Comparison of ENCODE assay signal across 32 cellular contexts in the genomic region with DNA sequence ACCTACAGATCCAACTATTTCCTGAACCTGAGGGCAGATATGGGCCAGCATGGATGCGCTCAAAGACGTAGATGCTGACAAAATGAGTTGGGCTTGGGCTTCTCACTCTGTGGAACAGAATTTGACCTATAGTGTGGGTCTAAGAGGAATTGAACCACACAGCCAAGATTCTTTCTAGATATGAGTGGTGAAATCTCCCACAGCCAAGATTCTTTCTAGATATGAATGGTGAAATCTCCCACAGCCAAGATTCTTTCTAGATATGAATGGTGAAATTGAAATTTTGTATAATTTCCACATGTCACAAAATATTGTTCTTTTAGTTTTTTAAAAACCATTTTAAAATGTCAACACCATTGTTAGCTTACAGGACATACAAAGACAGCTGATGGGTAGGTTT.
DNase-seq lines count a peak whose midpoint lies in the region; ATAC-seq and TF ChIP-seq lines count a peak whose summit lies in the region.
"Had no signal": no experiment of that assay in that cellular context is flagged by ENCODE, and none has a peak within 500 bp of the region (broad histone marks: within the 10 kb centered on the region; RNA-seq: fewer than 3 reads in every experiment).

No MANE protein-coding gene starts in this region.

- H3K9me3 Mint-ChIP-seq in stimulated activated naive CD8-positive, alpha-beta T cell treated with anti-CD3 and anti-CD28 coated beads, Interleukin-15, amount 100 ng/mL, for 72 hours = no peaks in the 10 kb centered on the region
- peaks cover 0 to 3% of the 10 kb centered on the region in 2 donors for H3K9me3 Mint-ChIP-seq in stimulated activated naive B cell treated with anti-CD40 and anti-IgM and Interleukin-4, amounts not matched to agents 10 μg/mL and 1 μg/mL and 100 μg/mL, for 72 hours
- H3K9me3 Mint-ChIP-seq: activated naive CD4-positive, alpha-beta T cell treated with anti-CD3 and anti-CD28 coated beads, Interleukin-2, amount 10 ng/mL, durations not matched to agents 7 days and 5 days; brain; HFFc6; neural crest cell; stimulated activated naive CD8-positive, alpha-beta T cell treated with anti-CD3 and anti-CD28 coated beads, Interleukin-15, Interleukin-2, amounts not matched to agents 100 ng/mL and 50 ng/mL, for 24 hours had no signal

- 88 to 97% (median 93%) methylated on average over 2 of the region's 2 CpGs for WGBS in stomach, 5 donors
- WGBS in spleen, 5 donors = 82 to 88% (median 87%) methylated on average over 2 of the region's 2 CpGs

- no peak overlapping the region for H3K27ac ChIP-seq in stomach
- no peak overlapping the region for H3K27ac ChIP-seq in spleen
- H3K27ac ChIP-seq: dorsolateral prefrontal cortex, heart right ventricle, KMS-11, parathyroid adenoma, skin epidermis, thyroid gland, vagina had no signal

- no peaks in the 10 kb centered on the region for H3K9me3 ChIP-seq in stomach
- H3K9me3 ChIP-seq in spleen = no peaks in the 10 kb centered on the region
- H3K9me3 ChIP-seq: thyroid gland, vagina had no signal

- no peaks in the 10 kb centered on the region for H3K27me3 Mint-ChIP-seq in stimulated activated naive CD8-positive, alpha-beta T cell treated with anti-CD3 and anti-CD28 coated beads, Interleukin-15, amount 100 ng/mL, for 72 hours
- no peaks in the 10 kb centered on the region for H3K27me3 Mint-ChIP-seq in stimulated activated naive B cell treated with anti-CD40 and anti-IgM and Interleukin-4, amounts not matched to agents 10 μg/mL and 1 μg/mL and 100 μg/mL, for 72 hours
- H3K27me3 Mint-ChIP-seq: activated naive CD4-positive, alpha-beta T cell treated with anti-CD3 and anti-CD28 coated beads, Interleukin-2, amount 10 ng/mL, durations not matched to agents 7 days and 5 days; brain; stimulated activated naive CD8-positive, alpha-beta T cell treated with anti-CD3 and anti-CD28 coated beads, Interleukin-15, Interleukin-2, amounts not matched to agents 100 ng/mL and 50 ng/mL, for 24 hours; T-helper 17 cell had no signal

- intact Hi-C loops in stomach (cut with DNase I; ENCODE audit: low total_unique reads) (no loop called here), spleen (cut with DNase I; ENCODE audit: low total_unique reads) (no loop called here)

- H3K36me3 ChIP-seq in stomach = peaks cover 0 to 5% (median 0%) of the 10 kb centered on the region in 4 donors
- H3K36me3 ChIP-seq in spleen = peaks cover 0 to 14% (median 2%) of the 10 kb centered on the region in 6 donors
- H3K36me3 ChIP-seq: thyroid gland, vagina had no signal

- TF ChIP-seq POLR2A in stomach (IDR thresholded peaks at IDR 0.05) (no peak), spleen (IDR thresholded peaks at IDR 0.05) (no peak)

- no peak for TF ChIP-seq EP300 in stomach (IDR thresholded peaks at IDR 0.05)

- TF ChIP-seq CTCF in stomach (IDR thresholded peaks at IDR 0.05) = no peak
- TF ChIP-seq CTCF in spleen (IDR thresholded peaks at IDR 0.05 in 8 of 11, conservative IDR thresholded peaks at IDR 0.05 in 3 of 11) = no peak

- no peak overlapping the region for H3K4me3 Mint-ChIP-seq in stimulated activated naive CD8-positive, alpha-beta T cell treated with anti-CD3 and anti-CD28 coated beads, Interleukin-15, amount 100 ng/mL, for 72 hours
- H3K4me3 Mint-ChIP-seq in stimulated activated naive B cell treated with anti-CD40 and anti-IgM and Interleukin-4, amounts not matched to agents 10 μg/mL and 1 μg/mL and 100 μg/mL, for 72 hours = no peak overlapping the region
- H3K4me3 Mint-ChIP-seq: activated naive CD4-positive, alpha-beta T cell treated with anti-CD3 and anti-CD28 coated beads, Interleukin-2, amount 10 ng/mL, durations not matched to agents 7 days and 5 days; brain; HFFc6; neural crest cell; stimulated activated naive CD8-positive, alpha-beta T cell treated with anti-CD3 and anti-CD28 coated beads, Interleukin-15, Interleukin-2, amounts not matched to agents 100 ng/mL and 50 ng/mL, for 24 hours; T-helper 17 cell had no signal

- no peaks in the 10 kb centered on the region for H3K4me1 Mint-ChIP-seq in stimulated activated naive CD8-positive, alpha-beta T cell treated with anti-CD3 and anti-CD28 coated beads, Interleukin-15, amount 100 ng/mL, for 72 hours
- H3K4me1 Mint-ChIP-seq in stimulated activated naive B cell treated with anti-CD40 and anti-IgM and Interleukin-4, amounts not matched to agents 10 μg/mL and 1 μg/mL and 100 μg/mL, for 72 hours = peaks cover 6 to 7% of the 10 kb centered on the region in 2 donors
- H3K4me1 Mint-ChIP-seq: activated naive CD4-positive, alpha-beta T cell treated with anti-CD3 and anti-CD28 coated beads, Interleukin-2, amount 10 ng/mL, durations not matched to agents 7 days and 5 days; brain; neural crest cell; T-helper 17 cell had no signal

- no peaks in the 10 kb centered on the region for H3K4me1 ChIP-seq in stomach
- H3K4me1 ChIP-seq in spleen = no peaks in the 10 kb centered on the region
- H3K4me1 ChIP-seq: thyroid gland, vagina had no signal

- no peak overlapping the region for H3K27ac Mint-ChIP-seq in stimulated activated naive CD8-positive, alpha-beta T cell treated with anti-CD3 and anti-CD28 coated beads, Interleukin-15, amount 100 ng/mL, for 72 hours
- no peak overlapping the region for H3K27ac Mint-ChIP-seq in stimulated activated naive B cell treated with anti-CD40 and anti-IgM and Interleukin-4, amounts not matched to agents 10 μg/mL and 1 μg/mL and 100 μg/mL, for 72 hours
- H3K27ac Mint-ChIP-seq: activated naive CD4-positive, alpha-beta T cell treated with anti-CD3 and anti-CD28 coated beads, Interleukin-2, amount 10 ng/mL, durations not matched to agents 7 days and 5 days; brain; HFFc6; stimulated activated naive CD8-positive, alpha-beta T cell treated with anti-CD3 and anti-CD28 coated beads, Interleukin-15, Interleukin-2, amounts not matched to agents 100 ng/mL and 50 ng/mL, for 24 hours; T-helper 17 cell had no signal

- no peak overlapping the region for H3K4me3 ChIP-seq in stomach
- H3K4me3 ChIP-seq in spleen = no peak overlapping the region
- H3K4me3 ChIP-seq: dorsolateral prefrontal cortex, heart right ventricle, skin epidermis, thyroid gland, vagina had no signal

- peaks cover 20 to 27% of the 10 kb centered on the region in 2 donors for H3K36me3 Mint-ChIP-seq in stimulated activated naive B cell treated with anti-CD40 and anti-IgM and Interleukin-4, amounts not matched to agents 10 μg/mL and 1 μg/mL and 100 μg/mL, for 72 hours
- H3K36me3 Mint-ChIP-seq: activated naive CD4-positive, alpha-beta T cell treated with anti-CD3 and anti-CD28 coated beads, Interleukin-2, amount 10 ng/mL, durations not matched to agents 7 days and 5 days had no signal

- H3K27me3 ChIP-seq in stomach (no peaks in the 10 kb centered on the region), spleen (replicated peaks in 1 of 7) (no peaks in the 10 kb centered on the region)
- H3K27me3 ChIP-seq: dorsolateral prefrontal cortex, heart right ventricle, thyroid gland, vagina had no signal

- peak; percentile 57 for ATAC-seq in stimulated activated naive CD8-positive, alpha-beta T cell treated with anti-CD3 and anti-CD28 coated beads, Interleukin-15, amount 100 ng/mL, for 72 hours
- no peak for ATAC-seq in stimulated activated naive CD8-positive, alpha-beta T cell treated with anti-CD3 and anti-CD28 coated beads, Interleukin-15, Interleukin-2, amounts not matched to agents 100 U/mL and 50 U/mL, for 24 hours
- ATAC-seq in HG02610 (IDR thresholded peaks at IDR 0.05; ENCODE audit: unreplicated experiment) (peak; percentile 80), HG03442 (IDR thresholded peaks at IDR 0.05; ENCODE audit: unreplicated experiment) (peak; percentile 60), GM21576 (IDR thresholded peaks at IDR 0.05; ENCODE audit: unreplicated experiment) (no peak)
- peak; percentile 85 to 90 for ATAC-seq in stimulated activated naive B cell treated with anti-CD40 and anti-IgM and Interleukin-4, amounts not matched to agents 10 μg/mL and 1 μg/mL and 100 μg/mL, for 72 hours (replicated peaks)
- ATAC-seq: heart right ventricle, left ventricle myocardium superior, SK-N-SH treated with all-trans-retinoic acid at 6 μM for 48 hours, T-helper 17 cell had no signal

- no peak for DNase-seq in stimulated activated naive CD8-positive, alpha-beta T cell treated with anti-CD3 and anti-CD28 coated beads, Interleukin-15, amount 100 ng/mL, for 72 hours
- DNase-seq in stimulated activated naive CD8-positive, alpha-beta T cell treated with anti-CD3 and anti-CD28 coated beads, Interleukin-15, Interleukin-2, amounts not matched to agents 100 U/mL and 50 U/mL, for 24 hours = no peak
- peak; percentile 17 for DNase-seq in stimulated activated naive B cell treated with anti-CD40 and anti-IgM and Interleukin-4, amounts not matched to agents 10 μg/mL and 1 μg/mL and 100 μg/mL, for 72 hours
- DNase-seq in stomach (no peak), spleen (no peak)
- DNase-seq: activated naive CD4-positive, alpha-beta T cell treated with anti-CD3 and anti-CD28 coated beads, Interleukin-2, amount 10 ng/mL, durations not matched to agents 7 days and 5 days; DMS79 treated with DMSO at 0.1 percent for 48 hours; dorsolateral prefrontal cortex; GDM1; heart right ventricle; HFFc6; left ventricle myocardium superior; mesendoderm; MM.1S; NCI-H1417 treated with DMSO at 0.1 percent for 48 hours; NCI-H2029 treated with DMSO at 0.1 percent for 48 hours; NCI-H526; retina; Right ventricle myocardium superior; T-helper 17 cell; thyroid gland had no signal

Comparison
In these comparisons a context has a peak if more than half of its experiments do, and no peak if none do; other contexts are left out.
1. ATAC-seq: peak in stimulated activated naive CD8-positive, alpha-beta T cell treated with anti-CD3 and anti-CD28 coated beads, Interleukin-15, amount 100 ng/mL, for 72 hours (single experiment), HG02610 (single experiment), HG03442 (single experiment) and stimulated activated naive B cell treated with anti-CD40 and anti-IgM and Interleukin-4, amounts not matched to agents 10 μg/mL and 1 μg/mL and 100 μg/mL, for 72 hours (2 of 2); none in stimulated activated naive CD8-positive, alpha-beta T cell treated with anti-CD3 and anti-CD28 coated beads, Interleukin-15, Interleukin-2, amounts not matched to agents 100 U/mL and 50 U/mL, for 24 hours (single experiment) and GM21576 (single experiment).